8 cellular contexts compared by ENCODE assay signal in genomic region chr5:52849544-52849943, GRCh38.
"Had no signal": no experiment of that assay in that cellular context is flagged by ENCODE, and none has a peak within 500 bp of the region (broad histone marks: within the 10 kb centered on the region; RNA-seq: fewer than 3 reads in every experiment).

No MANE protein-coding gene starts in this region.

- FAIRE-seq: HTR-8/SVneo, K562 had no signal

- H3K27ac ChIP-seq: GM23248 had no signal

- DNase-seq: GM23248, GOT3, H7, HFFc6 had no signal

- H2AFZ ChIP-seq: GM23248 had no signal

- H3K4me3 ChIP-seq: GM23248, HAP-1, K562 had no signal

- H3K9me3 ChIP-seq: HAP-1 had no signal

- H3K36me3 ChIP-seq: HAP-1 had no signal

- H3K4me1 ChIP-seq: HAP-1 had no signal

- H3K9ac ChIP-seq: GM23248 had no signal

- ATAC-seq: HCT116, K562 had no signal
